15 cellular contexts compared by ENCODE assay signal in genomic region chr3:195931582-195932273, GRCh38. TPM values are rescaled to one million over a fixed set of nuclear protein-coding genes. Genes with fewer than 3 reads are reported as not detected.
DNase-seq lines count a peak whose midpoint lies in the region; ATAC-seq and TF ChIP-seq lines count a peak whose summit lies in the region.
"Had no signal": no experiment of that assay in that cellular context is flagged by ENCODE, and none has a peak within 500 bp of the region (broad histone marks: within the 10 kb centered on the region; RNA-seq: fewer than 3 reads in every experiment).

No MANE protein-coding gene starts in this region.

- ATAC-seq in upper lobe of right lung (no peak), GM18505 (IDR thresholded peaks at IDR 0.05; ENCODE audit: unreplicated experiment) (no peak), GM21447 (IDR thresholded peaks at IDR 0.05; ENCODE audit: unreplicated experiment) (no peak)
- ATAC-seq: GM12878 had no signal

- no peaks in the 10 kb centered on the region for H3K9me3 ChIP-seq in upper lobe of right lung

- H3K36me3 ChIP-seq in upper lobe of right lung = no peaks in the 10 kb centered on the region

- intact Hi-C loops in head of caudate nucleus (cut with DNase I) (no loop called here), posterior cingulate gyrus (cut with DNase I) (no loop called here), upper lobe of right lung (cut with DNase I) (no loop called here)

- TF ChIP-seq CTCF in chondrocyte (IDR thresholded peaks at IDR 0.05) (no peak), upper lobe of right lung (IDR thresholded peaks at IDR 0.05) (no peak)

- DNase-seq in chondrocyte (ENCODE audit: low spot score) (peak; percentile 48), head of caudate nucleus (peak in 41 of 42 donors; percentile 28 to 81 (median 57)), posterior cingulate gyrus (peak in 6 of 10 donors; percentile 9 to 94 (median 49)), upper lobe of right lung (peak; percentile 22)
- DNase-seq in activated CD4-positive, alpha-beta memory T cell treated with anti-CD3 and anti-CD28 coated beads, Interleukin-2, amount 10 ng/mL, durations not matched to agents 7 days and 5 days = no peak
- DNase-seq in activated CD4-positive, alpha-beta T cell treated with anti-CD3 and anti-CD28 coated beads for 4 hours = no peak
- DNase-seq: DND-41, GOT3, NCI-H1048, NCI-H2081 treated with DMSO at 0.1 percent for 48 hours, NCI-H510A treated with DMSO at 0.1 percent for 48 hours had no signal

- no peak overlapping the region for H3K27ac ChIP-seq in upper lobe of right lung

- H3K4me1 Mint-ChIP-seq in chondrocyte (ENCODE audit: low read depth) = no peaks in the 10 kb centered on the region
- H3K4me1 Mint-ChIP-seq in activated CD4-positive, alpha-beta memory T cell treated with anti-CD3 and anti-CD28 coated beads, Interleukin-2, amount 10 ng/mL, durations not matched to agents 7 days and 5 days = no peaks in the 10 kb centered on the region
- H3K4me1 Mint-ChIP-seq: CD4-positive, alpha-beta memory T cell had no signal

- CTCF ChIA-PET in activated CD4-positive, alpha-beta memory T cell treated with anti-CD3 and anti-CD28 coated beads, Interleukin-2, amount 10 ng/mL, durations not matched to agents 7 days and 5 days (lab: Charles Lee) = no interaction called here

- H3K27me3 Mint-ChIP-seq in chondrocyte (ENCODE audit: low read depth) = no peaks in the 10 kb centered on the region
- H3K27me3 Mint-ChIP-seq in activated CD4-positive, alpha-beta memory T cell treated with anti-CD3 and anti-CD28 coated beads, Interleukin-2, amount 10 ng/mL, durations not matched to agents 7 days and 5 days = no peaks in the 10 kb centered on the region
- H3K27me3 Mint-ChIP-seq: CD4-positive, alpha-beta memory T cell had no signal

- TF ChIP-seq POLR2A in GM18505 (IDR thresholded peaks at IDR 0.05; ENCODE audit: borderline replicate concordance, extremely low read depth, insufficient read depth, insufficient read length) = no peak

- H3K4me3 ChIP-seq in upper lobe of right lung = no peak overlapping the region
- H3K4me3 ChIP-seq: GM12878 had no signal

- no peak overlapping the region for H3K4me3 Mint-ChIP-seq in chondrocyte (ENCODE audit: unreplicated experiment)
- no peak overlapping the region for H3K4me3 Mint-ChIP-seq in activated CD4-positive, alpha-beta memory T cell treated with anti-CD3 and anti-CD28 coated beads, Interleukin-2, amount 10 ng/mL, durations not matched to agents 7 days and 5 days
- H3K4me3 Mint-ChIP-seq: CD4-positive, alpha-beta memory T cell had no signal

- no peaks in the 10 kb centered on the region for H3K9me3 Mint-ChIP-seq in chondrocyte (ENCODE audit: low read depth)
- H3K9me3 Mint-ChIP-seq in activated CD4-positive, alpha-beta memory T cell treated with anti-CD3 and anti-CD28 coated beads, Interleukin-2, amount 10 ng/mL, durations not matched to agents 7 days and 5 days = no peaks in the 10 kb centered on the region

- no peaks in the 10 kb centered on the region for H3K4me1 ChIP-seq in upper lobe of right lung

- POLR2A ChIA-PET in activated CD4-positive, alpha-beta memory T cell treated with anti-CD3 and anti-CD28 coated beads, Interleukin-2, amount 10 ng/mL, durations not matched to agents 7 days and 5 days (lab: Charles Lee) = no interaction called here

- no peak overlapping the region for H3K27ac Mint-ChIP-seq in chondrocyte (ENCODE audit: unreplicated experiment)
- H3K27ac Mint-ChIP-seq in activated CD4-positive, alpha-beta memory T cell treated with anti-CD3 and anti-CD28 coated beads, Interleukin-2, amount 10 ng/mL, durations not matched to agents 7 days and 5 days = no peak overlapping the region

- no peaks in the 10 kb centered on the region for H3K27me3 ChIP-seq in upper lobe of right lung

- no peaks in the 10 kb centered on the region for H3K36me3 Mint-ChIP-seq in chondrocyte (ENCODE audit: low read depth)
- no peaks in the 10 kb centered on the region for H3K36me3 Mint-ChIP-seq in activated CD4-positive, alpha-beta memory T cell treated with anti-CD3 and anti-CD28 coated beads, Interleukin-2, amount 10 ng/mL, durations not matched to agents 7 days and 5 days (ENCODE audit: low read depth)
- H3K36me3 Mint-ChIP-seq: CD4-positive, alpha-beta memory T cell had no signal

RNA-seq across cellular contexts. Expression of gene TNK2, which starts 23.4 kb away (rescaled TPM):
- total RNA-seq in chondrocyte (35.5 to 39.8 TPM (median 38.6 TPM) in 3 replicates), upper lobe of right lung (58.8 TPM)
- total RNA-seq in activated CD4-positive, alpha-beta memory T cell treated with anti-CD3 and anti-CD28 coated beads, Interleukin-2, amount 10 ng/mL, durations not matched to agents 7 days and 5 days = 100 to 1,000 TPM; 113 to 115 TPM

Comparison
In these comparisons a context has a peak if more than half of its experiments do, and no peak if none do; other contexts are left out.
1. DNase-seq: peak in chondrocyte (single experiment), head of caudate nucleus (41 of 42), posterior cingulate gyrus (6 of 10) and upper lobe of right lung (single experiment); none in activated CD4-positive, alpha-beta memory T cell treated with anti-CD3 and anti-CD28 coated beads, Interleukin-2, amount 10 ng/mL, durations not matched to agents 7 days and 5 days (single experiment) and activated CD4-positive, alpha-beta T cell treated with anti-CD3 and anti-CD28 coated beads for 4 hours (0 of 2).